Comparison of ENCODE assay signal across 1 cellular context in the genomic region with DNA sequence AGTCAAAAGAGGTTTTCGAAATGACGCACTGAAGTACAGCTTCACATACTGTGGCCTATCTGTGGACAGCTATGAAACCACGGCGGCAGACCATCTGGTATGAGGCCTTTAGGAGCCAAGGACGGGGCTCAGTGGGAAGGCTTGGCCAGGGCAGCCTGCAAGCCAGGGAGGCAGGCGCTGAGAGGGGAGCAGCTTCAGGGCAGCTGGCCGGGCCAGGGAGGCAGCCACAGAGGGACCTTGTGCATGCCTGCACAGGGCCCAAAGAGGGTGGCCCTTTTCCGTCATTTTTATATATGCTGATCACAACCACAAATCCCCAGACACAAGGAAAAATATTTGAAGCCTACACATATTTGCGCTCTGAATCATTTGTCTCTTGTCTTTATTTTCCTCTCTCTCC.
TF ChIP-seq lines count a peak whose summit lies in the region.

No MANE protein-coding gene starts in this region.

TF ChIP-seq in WTC11, 78 proteins besides CTCF, POLR2A, EP300 and RAD21 (continued from another document):
- TF ChIP-seq, protein P1, sequence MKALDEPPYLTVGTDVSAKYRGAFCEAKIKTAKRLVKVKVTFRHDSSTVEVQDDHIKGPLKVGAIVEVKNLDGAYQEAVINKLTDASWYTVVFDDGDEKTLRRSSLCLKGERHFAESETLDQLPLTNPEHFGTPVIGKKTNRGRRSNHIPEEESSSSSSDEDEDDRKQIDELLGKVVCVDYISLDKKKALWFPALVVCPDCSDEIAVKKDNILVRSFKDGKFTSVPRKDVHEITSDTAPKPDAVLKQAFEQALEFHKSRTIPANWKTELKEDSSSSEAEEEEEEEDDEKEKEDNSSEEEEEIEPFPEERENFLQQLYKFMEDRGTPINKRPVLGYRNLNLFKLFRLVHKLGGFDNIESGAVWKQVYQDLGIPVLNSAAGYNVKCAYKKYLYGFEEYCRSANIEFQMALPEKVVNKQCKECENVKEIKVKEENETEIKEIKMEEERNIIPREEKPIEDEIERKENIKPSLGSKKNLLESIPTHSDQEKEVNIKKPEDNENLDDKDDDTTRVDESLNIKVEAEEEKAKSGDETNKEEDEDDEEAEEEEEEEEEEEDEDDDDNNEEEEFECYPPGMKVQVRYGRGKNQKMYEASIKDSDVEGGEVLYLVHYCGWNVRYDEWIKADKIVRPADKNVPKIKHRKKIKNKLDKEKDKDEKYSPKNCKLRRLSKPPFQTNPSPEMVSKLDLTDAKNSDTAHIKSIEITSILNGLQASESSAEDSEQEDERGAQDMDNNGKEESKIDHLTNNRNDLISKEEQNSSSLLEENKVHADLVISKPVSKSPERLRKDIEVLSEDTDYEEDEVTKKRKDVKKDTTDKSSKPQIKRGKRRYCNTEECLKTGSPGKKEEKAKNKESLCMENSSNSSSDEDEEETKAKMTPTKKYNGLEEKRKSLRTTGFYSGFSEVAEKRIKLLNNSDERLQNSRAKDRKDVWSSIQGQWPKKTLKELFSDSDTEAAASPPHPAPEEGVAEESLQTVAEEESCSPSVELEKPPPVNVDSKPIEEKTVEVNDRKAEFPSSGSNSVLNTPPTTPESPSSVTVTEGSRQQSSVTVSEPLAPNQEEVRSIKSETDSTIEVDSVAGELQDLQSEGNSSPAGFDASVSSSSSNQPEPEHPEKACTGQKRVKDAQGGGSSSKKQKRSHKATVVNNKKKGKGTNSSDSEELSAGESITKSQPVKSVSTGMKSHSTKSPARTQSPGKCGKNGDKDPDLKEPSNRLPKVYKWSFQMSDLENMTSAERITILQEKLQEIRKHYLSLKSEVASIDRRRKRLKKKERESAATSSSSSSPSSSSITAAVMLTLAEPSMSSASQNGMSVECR (CRISPR knock-in tag; IDR thresholded peaks at IDR 0.05; ENCODE audit: borderline replicate concordance), result no peak
TF ChIP-seq in WTC11: peak in this region for 0.
